Comparison of ENCODE assay signal across 8 cellular contexts in genomic region chr9:136095495-136096058, GRCh38. TPM values are rescaled to one million over a fixed set of nuclear protein-coding genes. Genes with fewer than 3 reads are reported as not detected.
DNase-seq lines count a peak whose midpoint lies in the region.

No MANE protein-coding gene starts in this region.

- H3K27ac ChIP-seq in iPS DF 6.9 (ENCODE audit: low read length) = no peak overlapping the region
- peak overlapping the region; percentile 51 to 92 (median 82) for H3K27ac ChIP-seq in skin epidermis

- H3K36me3 ChIP-seq in iPS DF 6.9 (ENCODE audit: control insufficient read depth, insufficient read depth, low read length) = no peaks in the 10 kb centered on the region

- WGBS in iPS DF 6.9 (ENCODE audit: insufficient coverage, insufficient read length) = no CpG with 5 or more reads among the region's 73 CpGs

- no peaks in the 10 kb centered on the region for H3K9me3 ChIP-seq in iPS DF 6.9 (ENCODE audit: control insufficient read depth, insufficient read depth, low read length)

- peak overlapping the region; percentile 51; the same call in 1 of the 2 replicates for H3K4me3 ChIP-seq in iPS DF 6.9 (ENCODE audit: low read length)
- H3K4me3 ChIP-seq in skin epidermis = peak overlapping the region; percentile 43 to 83 (median 71)

- peak; percentile 47 for DNase-seq in stimulated activated CD4-positive, alpha-beta T cell treated with anti-CD3 and anti-CD28 coated beads, Interleukin-15, amount 100 ng/mL, for 24 hours
- no peak for DNase-seq in stimulated activated CD4-positive, alpha-beta T cell treated with anti-CD3 and anti-CD28 coated beads, Interleukin-4, amount 100 ng/mL, for 1 hour
- DNase-seq in amniotic epithelial cell (ENCODE audit: low read depth) (peak; percentile 25), iPS DF 6.9 (ENCODE audit: low read depth, low spot score) (no peak), NCI-H2029 (lab: John Stamatoyannopoulos, UW) (no peak), NCI-H1105 (lab: John Stamatoyannopoulos, UW) (no peak), SK-N-DZ (ENCODE audit: low spot score) (no peak)

- H3K4me1 ChIP-seq in iPS DF 6.9 (ENCODE audit: control insufficient read depth, insufficient read depth, low read length) = peaks cover 10% of the 10 kb centered on the region

- H3K27me3 ChIP-seq in iPS DF 6.9 (ENCODE audit: control insufficient read depth, insufficient read depth, low read length) = no peaks in the 10 kb centered on the region; the same call in 1 of the 2 replicates

RNA-seq across cellular contexts. Expression of gene NACC2, which starts 0.5 kb away (rescaled TPM):
- polyA plus RNA-seq in SK-N-DZ (2014; cell fraction: cytosol; rRNA removed) = not detected in 2 replicates
- not detected in 2 replicates for polyA plus RNA-seq in SK-N-DZ (2014; cell fraction: nucleus; rRNA removed)

RNA-seq across cellular contexts. Expression of gene TMEM250, which starts 23.1 kb away (rescaled TPM):
- 18.3 and 20.8 TPM in 2 replicates for polyA plus RNA-seq in SK-N-DZ (2014; cell fraction: cytosol; rRNA removed)
- polyA plus RNA-seq in SK-N-DZ (2014; cell fraction: nucleus; rRNA removed) = 20.0 and 24.9 TPM in 2 replicates

Comparison
In these comparisons a context has a peak if more than half of its experiments do, and no peak if none do; other contexts are left out.
1. DNase-seq: peak in stimulated activated CD4-positive, alpha-beta T cell treated with anti-CD3 and anti-CD28 coated beads, Interleukin-15, amount 100 ng/mL, for 24 hours (single experiment) and amniotic epithelial cell (single experiment); none in stimulated activated CD4-positive, alpha-beta T cell treated with anti-CD3 and anti-CD28 coated beads, Interleukin-4, amount 100 ng/mL, for 1 hour (single experiment), iPS DF 6.9 (single experiment), NCI-H2029 (single experiment), NCI-H1105 (single experiment) and SK-N-DZ (single experiment).